Comparison of ENCODE assay signal across 16 cellular contexts in genomic region chr5:132664696-132665209, GRCh38. TPM values are rescaled to one million over a fixed set of nuclear protein-coding genes. Genes with fewer than 3 reads are reported as not detected.
A peak's percentile ranks its signal among the peaks of the same experiment; 100 is the strongest.
DNase-seq lines count a peak whose midpoint lies in the region; ATAC-seq and TF ChIP-seq lines count a peak whose summit lies in the region.
"Had no signal": no experiment of that assay in that cellular context is flagged by ENCODE, and none has a peak within 500 bp of the region (broad histone marks: within the 10 kb centered on the region; RNA-seq: fewer than 3 reads in every experiment).

No MANE protein-coding gene starts in this region.

- H3K36me3 ChIP-seq in stomach = no peaks in the 10 kb centered on the region

- H3K4me1 ChIP-seq in stomach = peaks cover 0 to 12% (median 10%) of the 10 kb centered on the region in 4 donors

- H3K4me3 ChIP-seq in stomach = no peak overlapping the region

- H3K4me3 Mint-ChIP-seq in activated T-cell treated with anti-CD3 and anti-CD28 coated beads, Interleukin-2, amount 50 U/mL, for 72 hours = peak overlapping the region; percentile 47 to 73
- H3K4me3 Mint-ChIP-seq in activated T-cell treated with anti-CD3 and anti-CD28 coated beads, Interleukin-2, amount 50 U/mL, for 24 hours = no peak overlapping the region
- H3K4me3 Mint-ChIP-seq in activated T-helper 1 cell treated with anti-CD3 and anti-CD28 coated beads, Interleukin-12 subunit alpha, Interleukin-12 subunit beta, Interleukin-2, Interleukin-4 antibody, amounts not matched to agents 30 ng/mL and 10 ng/mL and 1 ng/mL, durations not matched to agents 14 hours and 24 hours and 36 hours = no peak overlapping the region
- peak overlapping the region; percentile 67 to 76 for H3K4me3 Mint-ChIP-seq in effector memory CD8-positive, alpha-beta T cell
- H3K4me3 Mint-ChIP-seq: H9 had no signal

- no peak for TF ChIP-seq CTCF in stomach (IDR thresholded peaks at IDR 0.05)

- no peak overlapping the region for H3K27ac ChIP-seq in stomach

- H3K4me1 Mint-ChIP-seq in activated T-cell treated with anti-CD3 and anti-CD28 coated beads, Interleukin-2, amount 50 U/mL, for 72 hours (ENCODE audit: low read depth) = peaks cover 60% of the 10 kb centered on the region
- H3K4me1 Mint-ChIP-seq in activated T-cell treated with anti-CD3 and anti-CD28 coated beads, Interleukin-2, amount 50 U/mL, for 24 hours (ENCODE audit: low read depth) = peaks cover 42% of the 10 kb centered on the region
- peaks cover 68% of the 10 kb centered on the region for H3K4me1 Mint-ChIP-seq in activated T-helper 1 cell treated with anti-CD3 and anti-CD28 coated beads, Interleukin-12 subunit alpha, Interleukin-12 subunit beta, Interleukin-2, Interleukin-4 antibody, amounts not matched to agents 30 ng/mL and 10 ng/mL and 1 ng/mL, durations not matched to agents 14 hours and 24 hours and 36 hours (ENCODE audit: low read depth)
- H3K4me1 Mint-ChIP-seq in effector memory CD8-positive, alpha-beta T cell (ENCODE audit: low read depth in 2 of 2) = peaks cover 31 to 43% of the 10 kb centered on the region in 2 donors

- no peak for TF ChIP-seq POLR2A in stomach (IDR thresholded peaks at IDR 0.05)

- H3K27ac Mint-ChIP-seq in activated T-cell treated with anti-CD3 and anti-CD28 coated beads, Interleukin-2, amount 50 U/mL, for 72 hours = peak overlapping the region; percentile 88
- H3K27ac Mint-ChIP-seq in activated T-cell treated with anti-CD3 and anti-CD28 coated beads, Interleukin-2, amount 50 U/mL, for 24 hours = no peak overlapping the region
- peak overlapping the region; percentile 94 for H3K27ac Mint-ChIP-seq in activated T-helper 1 cell treated with anti-CD3 and anti-CD28 coated beads, Interleukin-12 subunit alpha, Interleukin-12 subunit beta, Interleukin-2, Interleukin-4 antibody, amounts not matched to agents 30 ng/mL and 10 ng/mL and 1 ng/mL, durations not matched to agents 14 hours and 24 hours and 36 hours
- peak overlapping the region; percentile 88 to 99 for H3K27ac Mint-ChIP-seq in effector memory CD8-positive, alpha-beta T cell
- H3K27ac Mint-ChIP-seq: H9 had no signal

- no peak for ATAC-seq in activated T-cell treated with anti-CD3 and anti-CD28 coated beads, Interleukin-2, amount 50 U/mL, for 72 hours (replicated peaks in 1 of 2)
- no peak for ATAC-seq in effector memory CD8-positive, alpha-beta T cell (replicated peaks)
- no peak for ATAC-seq in GM21723 (IDR thresholded peaks at IDR 0.05; ENCODE audit: unreplicated experiment)
- ATAC-seq in HG03342 (IDR thresholded peaks at IDR 0.05; ENCODE audit: unreplicated experiment) = no peak

- no peaks in the 10 kb centered on the region for H3K9me3 ChIP-seq in stomach

- DNase-seq in activated T-cell treated with anti-CD3 and anti-CD28 coated beads, Interleukin-2, amount 50 U/mL, for 72 hours = no peak
- no peak for DNase-seq in activated T-cell treated with anti-CD3 and anti-CD28 coated beads, Interleukin-2, amount 50 U/mL, for 24 hours
- DNase-seq in activated T-helper 1 cell treated with anti-CD3 and anti-CD28 coated beads, Interleukin-12 subunit alpha, Interleukin-12 subunit beta, Interleukin-2, Interleukin-4 antibody, amounts not matched to agents 30 ng/mL and 10 ng/mL and 1 ng/mL, durations not matched to agents 14 hours and 24 hours and 36 hours (ENCODE audit: low spot score) = no peak
- DNase-seq in effector memory CD8-positive, alpha-beta T cell = no peak
- DNase-seq in stomach = peak; percentile 14
- DNase-seq: H9, NCI-H1048, NCI-H146, NCI-H2081, NCI-H748 treated with DMSO at 0.1 percent for 48 hours, RPMI8226 had no signal

- peaks cover 0 to under 1% (median 0%) of the 10 kb centered on the region in 3 donors for H3K27me3 ChIP-seq in stomach

- H3K9me3 Mint-ChIP-seq in activated T-cell treated with anti-CD3 and anti-CD28 coated beads, Interleukin-2, amount 50 U/mL, for 72 hours = no peaks in the 10 kb centered on the region
- no peaks in the 10 kb centered on the region for H3K9me3 Mint-ChIP-seq in activated T-cell treated with anti-CD3 and anti-CD28 coated beads, Interleukin-2, amount 50 U/mL, for 24 hours
- H3K9me3 Mint-ChIP-seq in activated T-helper 1 cell treated with anti-CD3 and anti-CD28 coated beads, Interleukin-12 subunit alpha, Interleukin-12 subunit beta, Interleukin-2, Interleukin-4 antibody, amounts not matched to agents 30 ng/mL and 10 ng/mL and 1 ng/mL, durations not matched to agents 14 hours and 24 hours and 36 hours = no peaks in the 10 kb centered on the region
- no peaks in the 10 kb centered on the region for H3K9me3 Mint-ChIP-seq in effector memory CD8-positive, alpha-beta T cell
- H3K9me3 Mint-ChIP-seq: CD4-positive, alpha-beta memory T cell; H9 had no signal

- no peaks in the 10 kb centered on the region for H3K36me3 Mint-ChIP-seq in activated T-cell treated with anti-CD3 and anti-CD28 coated beads, Interleukin-2, amount 50 U/mL, for 72 hours (ENCODE audit: insufficient read depth in 2 of 2)
- no peaks in the 10 kb centered on the region for H3K36me3 Mint-ChIP-seq in activated T-cell treated with anti-CD3 and anti-CD28 coated beads, Interleukin-2, amount 50 U/mL, for 24 hours (ENCODE audit: low read depth)
- H3K36me3 Mint-ChIP-seq in activated T-helper 1 cell treated with anti-CD3 and anti-CD28 coated beads, Interleukin-12 subunit alpha, Interleukin-12 subunit beta, Interleukin-2, Interleukin-4 antibody, amounts not matched to agents 30 ng/mL and 10 ng/mL and 1 ng/mL, durations not matched to agents 14 hours and 24 hours and 36 hours (ENCODE audit: low read depth) = peaks cover 3% of the 10 kb centered on the region
- peaks cover 12% of the 10 kb centered on the region for H3K36me3 Mint-ChIP-seq in effector memory CD8-positive, alpha-beta T cell (ENCODE audit: insufficient read depth)
- H3K36me3 Mint-ChIP-seq: CD4-positive, alpha-beta memory T cell had no signal

- TF ChIP-seq EP300 in stomach (IDR thresholded peaks at IDR 0.05) = no peak

- peaks cover 5% of the 10 kb centered on the region for H3K27me3 Mint-ChIP-seq in activated T-cell treated with anti-CD3 and anti-CD28 coated beads, Interleukin-2, amount 50 U/mL, for 72 hours (ENCODE audit: low read depth)
- H3K27me3 Mint-ChIP-seq in activated T-cell treated with anti-CD3 and anti-CD28 coated beads, Interleukin-2, amount 50 U/mL, for 24 hours = peaks cover 3% of the 10 kb centered on the region
- H3K27me3 Mint-ChIP-seq in activated T-helper 1 cell treated with anti-CD3 and anti-CD28 coated beads, Interleukin-12 subunit alpha, Interleukin-12 subunit beta, Interleukin-2, Interleukin-4 antibody, amounts not matched to agents 30 ng/mL and 10 ng/mL and 1 ng/mL, durations not matched to agents 14 hours and 24 hours and 36 hours (ENCODE audit: insufficient read depth) = no peaks in the 10 kb centered on the region
- H3K27me3 Mint-ChIP-seq in effector memory CD8-positive, alpha-beta T cell = peaks cover 0 to 28% of the 10 kb centered on the region in 2 donors

- intact Hi-C loops in activated T-helper 1 cell treated with anti-CD3 and anti-CD28 coated beads, Interleukin-12 subunit alpha, Interleukin-12 subunit beta, Interleukin-2, Interleukin-4 antibody, amounts not matched to agents 30 ng/mL and 10 ng/mL and 1 ng/mL, durations not matched to agents 14 hours and 24 hours and 36 hours (cut with micrococcal nuclease) = loop anchor here (1.0 to 5.0 kb wide), 2 partner anchors 72 to 562 kb away; no protein-coding TSS in a partner anchor
- intact Hi-C loops in stomach (cut with DNase I; ENCODE audit: low total_unique reads) = no loop called here

- WGBS in stomach, 5 donors = 97 to 99% (median 98%) methylated on average over 8 to 9 of the region's 9 CpGs

RNA-seq across cellular contexts. Expression of gene IL13, which starts 6.8 kb away (rescaled TPM):
- total RNA-seq in activated T-cell treated with anti-CD3 and anti-CD28 coated beads, Interleukin-2, amount 50 U/mL, for 72 hours = 10 to 100 TPM in 1 of 2 donors, 1 to 10 TPM in 1; 8.0 to 16.3 TPM
- 294 and 308 TPM in 2 replicates for total RNA-seq in activated T-helper 1 cell treated with anti-CD3 and anti-CD28 coated beads, Interleukin-12 subunit alpha, Interleukin-12 subunit beta, Interleukin-2, Interleukin-4 antibody, amounts not matched to agents 30 ng/mL and 10 ng/mL and 1 ng/mL, durations not matched to agents 14 hours and 24 hours and 36 hours
- total RNA-seq in stomach = under 1 TPM in 1 of 5 donors, not detected in 4; 0.55 TPM
- not detected for polyA plus RNA-seq in stomach
- total RNA-seq: CD4-positive, alpha-beta memory T cell; H9; MCF 10A; NCI-H460 had no signal
- polyA plus RNA-seq: CD4-positive, alpha-beta memory T cell had no signal

RNA-seq across cellular contexts. Expression of gene IL4, which starts 9.0 kb away (rescaled TPM):
- 1 to 10 TPM; 1.2 to 1.5 TPM for total RNA-seq in activated T-cell treated with anti-CD3 and anti-CD28 coated beads, Interleukin-2, amount 50 U/mL, for 72 hours
- total RNA-seq in activated T-helper 1 cell treated with anti-CD3 and anti-CD28 coated beads, Interleukin-12 subunit alpha, Interleukin-12 subunit beta, Interleukin-2, Interleukin-4 antibody, amounts not matched to agents 30 ng/mL and 10 ng/mL and 1 ng/mL, durations not matched to agents 14 hours and 24 hours and 36 hours = 56.9 and 57.1 TPM in 2 replicates
- total RNA-seq in stomach = not detected
- polyA plus RNA-seq in stomach = not detected
- total RNA-seq: CD4-positive, alpha-beta memory T cell; H9; MCF 10A; NCI-H460 had no signal
- polyA plus RNA-seq: CD4-positive, alpha-beta memory T cell had no signal

Comparison
In these comparisons a context has a peak if more than half of its experiments do, and no peak if none do; other contexts are left out.
1. H3K4me3 Mint-ChIP-seq: peak in activated T-cell treated with anti-CD3 and anti-CD28 coated beads, Interleukin-2, amount 50 U/mL, for 72 hours (2 of 2) and effector memory CD8-positive, alpha-beta T cell (2 of 2); none in activated T-cell treated with anti-CD3 and anti-CD28 coated beads, Interleukin-2, amount 50 U/mL, for 24 hours (single experiment) and activated T-helper 1 cell treated with anti-CD3 and anti-CD28 coated beads, Interleukin-12 subunit alpha, Interleukin-12 subunit beta, Interleukin-2, Interleukin-4 antibody, amounts not matched to agents 30 ng/mL and 10 ng/mL and 1 ng/mL, durations not matched to agents 14 hours and 24 hours and 36 hours (single experiment).
2. RNA of gene IL13, which starts 6.8 kb away (total RNA-seq): 294 to 308 TPM in activated T-helper 1 cell treated with anti-CD3 and anti-CD28 coated beads, Interleukin-12 subunit alpha, Interleukin-12 subunit beta, Interleukin-2, Interleukin-4 antibody, amounts not matched to agents 30 ng/mL and 10 ng/mL and 1 ng/mL, durations not matched to agents 14 hours and 24 hours and 36 hours; 8.0 to 16.3 TPM in activated T-cell treated with anti-CD3 and anti-CD28 coated beads, Interleukin-2, amount 50 U/mL, for 72 hours and 0.55 TPM in stomach; every median in the first group is over 10 times any median in the second.
3. RNA of gene IL4, which starts 9.0 kb away (total RNA-seq): 56.9 to 57.1 TPM in activated T-helper 1 cell treated with anti-CD3 and anti-CD28 coated beads, Interleukin-12 subunit alpha, Interleukin-12 subunit beta, Interleukin-2, Interleukin-4 antibody, amounts not matched to agents 30 ng/mL and 10 ng/mL and 1 ng/mL, durations not matched to agents 14 hours and 24 hours and 36 hours; 1.2 to 1.5 TPM in activated T-cell treated with anti-CD3 and anti-CD28 coated beads, Interleukin-2, amount 50 U/mL, for 72 hours and not detected in stomach; every median in the first group is over 10 times any median in the second.